In the genomic region with DNA sequence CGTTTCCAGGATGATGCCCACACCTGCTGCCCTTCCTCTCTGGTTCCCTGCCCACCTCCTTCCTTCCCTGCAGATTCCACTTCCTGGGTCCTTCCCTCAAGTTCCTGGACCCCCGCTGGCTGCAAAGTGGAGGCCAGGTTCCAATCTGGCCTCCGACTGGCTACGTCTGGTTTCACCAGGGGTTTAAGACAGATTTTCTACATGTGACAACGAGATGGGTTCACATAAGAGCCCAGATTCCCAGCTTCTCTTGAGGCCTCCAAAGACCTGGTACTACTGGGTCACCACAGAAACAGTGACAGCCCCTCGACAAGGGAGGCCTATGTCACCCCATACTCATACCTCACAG, we compare ENCODE assay signal across 9 cellular contexts. TPM values are rescaled to one million over a fixed set of nuclear protein-coding genes. Genes with fewer than 3 reads are reported as not detected.
A peak's percentile ranks its signal among the peaks of the same experiment; 100 is the strongest.
DNase-seq lines count a peak whose midpoint lies in the region; ATAC-seq lines count a peak whose summit lies in the region.
"Had no signal": no experiment of that assay in that cellular context is flagged by ENCODE, and none has a peak within 500 bp of the region (broad histone marks: within the 10 kb centered on the region; RNA-seq: fewer than 3 reads in every experiment).

No MANE protein-coding gene starts in this region.

- peak overlapping the region; percentile 65; the same call in 1 of the 2 replicates for H3K4me3 ChIP-seq in iPS-20b (ENCODE audit: low read length)

- peaks cover 17% of the 10 kb centered on the region for H3K4me1 ChIP-seq in iPS-20b (ENCODE audit: insufficient read depth, low read length)

- CTCF ChIA-PET in activated CD8-positive, alpha-beta T cell treated with anti-CD3 and anti-CD28 coated beads, Interleukin-2, amount 10 ng/mL, durations not matched to agents 7 days and 5 days (lab: Charles Lee) = interaction anchor here (1.2 kb wide), 1 partner anchor 41 kb away, joined by 3 read pairs; no protein-coding TSS in a partner anchor

- no peaks in the 10 kb centered on the region for H3K27me3 Mint-ChIP-seq in activated CD8-positive, alpha-beta T cell treated with anti-CD3 and anti-CD28 coated beads, Interleukin-2, amount 10 ng/mL, durations not matched to agents 7 days and 5 days (ENCODE audit: low read depth)
- H3K27me3 Mint-ChIP-seq in stimulated activated memory B cell treated with anti-CD40 and anti-IgM and Interleukin-4, amounts not matched to agents 10 μg/mL and 1 μg/mL and 100 μg/mL, for 72 hours = no peaks in the 10 kb centered on the region

- peaks cover 11% of the 10 kb centered on the region for H3K36me3 ChIP-seq in iPS-20b (ENCODE audit: insufficient read depth, low read depth, low read length)

- peaks cover 27% of the 10 kb centered on the region for H3K4me1 Mint-ChIP-seq in activated CD8-positive, alpha-beta T cell treated with anti-CD3 and anti-CD28 coated beads, Interleukin-2, amount 10 ng/mL, durations not matched to agents 7 days and 5 days (ENCODE audit: low read depth)
- H3K4me1 Mint-ChIP-seq in stimulated activated memory B cell treated with anti-CD40 and anti-IgM and Interleukin-4, amounts not matched to agents 10 μg/mL and 1 μg/mL and 100 μg/mL, for 72 hours = peaks cover 48% of the 10 kb centered on the region

- no peak overlapping the region for H3K27ac ChIP-seq in iPS-20b (ENCODE audit: low read length)

- peak overlapping the region; percentile 87 for H3K27ac Mint-ChIP-seq in activated CD8-positive, alpha-beta T cell treated with anti-CD3 and anti-CD28 coated beads, Interleukin-2, amount 10 ng/mL, durations not matched to agents 7 days and 5 days
- H3K27ac Mint-ChIP-seq in stimulated activated memory B cell treated with anti-CD40 and anti-IgM and Interleukin-4, amounts not matched to agents 10 μg/mL and 1 μg/mL and 100 μg/mL, for 72 hours = peak overlapping the region; percentile 87

- ATAC-seq in activated CD8-positive, alpha-beta T cell treated with anti-CD3 and anti-CD28 coated beads, Interleukin-2, amount 10 ng/mL, durations not matched to agents 7 days and 5 days = no peak
- ATAC-seq in stimulated activated memory B cell treated with anti-CD40 and anti-IgM and Interleukin-4, amounts not matched to agents 10 μg/mL and 1 μg/mL and 100 μg/mL, for 72 hours = no peak
- no peak for ATAC-seq in HG02798 (IDR thresholded peaks at IDR 0.05; ENCODE audit: poor library complexity, unreplicated experiment)
- ATAC-seq: gastroesophageal sphincter had no signal

- POLR2A ChIA-PET in activated CD8-positive, alpha-beta T cell treated with anti-CD3 and anti-CD28 coated beads, Interleukin-2, amount 10 ng/mL, durations not matched to agents 7 days and 5 days (lab: Charles Lee) = interaction anchor here (3.6 kb wide), 1 partner anchor 16 kb away, joined by 29 read pairs; a partner anchor contains a TSS

- H3K4me3 Mint-ChIP-seq in activated CD8-positive, alpha-beta T cell treated with anti-CD3 and anti-CD28 coated beads, Interleukin-2, amount 10 ng/mL, durations not matched to agents 7 days and 5 days = peak overlapping the region; percentile 85
- peak overlapping the region; percentile 97 for H3K4me3 Mint-ChIP-seq in stimulated activated memory B cell treated with anti-CD40 and anti-IgM and Interleukin-4, amounts not matched to agents 10 μg/mL and 1 μg/mL and 100 μg/mL, for 72 hours

- H3K9me3 Mint-ChIP-seq in activated CD8-positive, alpha-beta T cell treated with anti-CD3 and anti-CD28 coated beads, Interleukin-2, amount 10 ng/mL, durations not matched to agents 7 days and 5 days (ENCODE audit: insufficient read depth) = no peaks in the 10 kb centered on the region
- no peaks in the 10 kb centered on the region for H3K9me3 Mint-ChIP-seq in stimulated activated memory B cell treated with anti-CD40 and anti-IgM and Interleukin-4, amounts not matched to agents 10 μg/mL and 1 μg/mL and 100 μg/mL, for 72 hours

- no peaks in the 10 kb centered on the region for H3K9me3 ChIP-seq in iPS-20b (ENCODE audit: insufficient read depth, low read depth, low read length)
- H3K9me3 ChIP-seq: gastroesophageal sphincter had no signal

- DNase-seq in DMS79 treated with DMSO at 0.1 percent for 48 hours (lab: John Stamatoyannopoulos, UW) (peak; percentile 24), DMS79 (lab: John Stamatoyannopoulos, UW) (no peak)
- no peak for DNase-seq in activated CD8-positive, alpha-beta T cell treated with anti-CD3 and anti-CD28 coated beads, Interleukin-2, amount 10 ng/mL, durations not matched to agents 7 days and 5 days
- no peak for DNase-seq in stimulated activated CD4-positive, alpha-beta T cell treated with anti-CD3 and anti-CD28 coated beads, Interleukin-4, amount 100 ng/mL, for 24 hours
- DNase-seq in effector CD4-positive, alpha-beta T cell = no peak

- peaks cover 10% of the 10 kb centered on the region; the same call in 1 of the 2 replicates for H3K27me3 ChIP-seq in iPS-20b (ENCODE audit: insufficient read depth, low read length)
- H3K27me3 ChIP-seq: gastroesophageal sphincter had no signal

- H3K9ac ChIP-seq in iPS-20b (ENCODE audit: low read depth, low read length) = no peak overlapping the region

- peaks cover 21% of the 10 kb centered on the region for H3K36me3 Mint-ChIP-seq in activated CD8-positive, alpha-beta T cell treated with anti-CD3 and anti-CD28 coated beads, Interleukin-2, amount 10 ng/mL, durations not matched to agents 7 days and 5 days (ENCODE audit: low read depth)
- H3K36me3 Mint-ChIP-seq in stimulated activated memory B cell treated with anti-CD40 and anti-IgM and Interleukin-4, amounts not matched to agents 10 μg/mL and 1 μg/mL and 100 μg/mL, for 72 hours = peaks cover 27% of the 10 kb centered on the region

RNA-seq across cellular contexts. Expression of a gene that starts 2.1 kb away (rescaled TPM):
- total RNA-seq in activated CD8-positive, alpha-beta T cell treated with anti-CD3 and anti-CD28 coated beads, Interleukin-2, amount 10 ng/mL, durations not matched to agents 7 days and 5 days = 100 to 1,000 TPM in 1 of 2 experiments, 10 to 100 TPM in 1; 85.9 to 103 TPM

RNA-seq across cellular contexts. Expression of a gene that starts 10.8 kb away (rescaled TPM):
- 1 to 10 TPM; 3.7 to 3.8 TPM for total RNA-seq in activated CD8-positive, alpha-beta T cell treated with anti-CD3 and anti-CD28 coated beads, Interleukin-2, amount 10 ng/mL, durations not matched to agents 7 days and 5 days

RNA-seq across cellular contexts. Expression of a gene that starts 16.1 kb away (rescaled TPM):
- 100 to 1,000 TPM in 1 of 2 experiments, 10 to 100 TPM in 1; 100.0 to 102 TPM for total RNA-seq in activated CD8-positive, alpha-beta T cell treated with anti-CD3 and anti-CD28 coated beads, Interleukin-2, amount 10 ng/mL, durations not matched to agents 7 days and 5 days

RNA-seq across cellular contexts. Expression of a gene that starts 54.0 kb away (rescaled TPM):
- 10 to 100 TPM; 16.1 to 17.1 TPM for total RNA-seq in activated CD8-positive, alpha-beta T cell treated with anti-CD3 and anti-CD28 coated beads, Interleukin-2, amount 10 ng/mL, durations not matched to agents 7 days and 5 days
